Comparison of ENCODE assay signal across 5 cellular contexts in the genomic region with DNA sequence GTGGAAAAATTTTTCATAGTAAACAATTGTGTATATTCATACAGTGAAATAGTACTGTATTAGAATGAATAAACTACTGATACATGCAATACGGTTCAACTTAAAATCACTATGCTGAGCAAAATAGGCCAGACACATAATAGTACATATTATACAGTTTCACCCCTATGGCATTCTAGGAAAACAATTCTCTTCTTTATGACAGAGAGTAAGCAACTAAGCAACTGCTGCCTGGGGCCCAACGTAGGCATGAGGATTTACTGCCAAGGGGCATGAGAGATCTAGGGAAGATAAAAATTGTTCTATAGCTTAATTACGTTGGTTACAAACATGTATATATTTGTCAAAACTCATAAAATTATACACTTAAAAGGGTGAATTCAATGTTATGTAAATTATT.
"Had no signal": no experiment of that assay in that cellular context is flagged by ENCODE, and none has a peak within 500 bp of the region (broad histone marks: within the 10 kb centered on the region; RNA-seq: fewer than 3 reads in every experiment).

No MANE protein-coding gene starts in this region.

- DNase-seq: H9, HCEC 1CT, IMR-90 had no signal

- H3K4me2 ChIP-seq: GM23338 had no signal

- H2AFZ ChIP-seq: GM23338 had no signal

- ATAC-seq: GM23338, K562 had no signal

- H3K4me3 ChIP-seq: GM23338, K562 had no signal
